Comparison of ENCODE assay signal across 1 cellular context in the genomic region with DNA sequence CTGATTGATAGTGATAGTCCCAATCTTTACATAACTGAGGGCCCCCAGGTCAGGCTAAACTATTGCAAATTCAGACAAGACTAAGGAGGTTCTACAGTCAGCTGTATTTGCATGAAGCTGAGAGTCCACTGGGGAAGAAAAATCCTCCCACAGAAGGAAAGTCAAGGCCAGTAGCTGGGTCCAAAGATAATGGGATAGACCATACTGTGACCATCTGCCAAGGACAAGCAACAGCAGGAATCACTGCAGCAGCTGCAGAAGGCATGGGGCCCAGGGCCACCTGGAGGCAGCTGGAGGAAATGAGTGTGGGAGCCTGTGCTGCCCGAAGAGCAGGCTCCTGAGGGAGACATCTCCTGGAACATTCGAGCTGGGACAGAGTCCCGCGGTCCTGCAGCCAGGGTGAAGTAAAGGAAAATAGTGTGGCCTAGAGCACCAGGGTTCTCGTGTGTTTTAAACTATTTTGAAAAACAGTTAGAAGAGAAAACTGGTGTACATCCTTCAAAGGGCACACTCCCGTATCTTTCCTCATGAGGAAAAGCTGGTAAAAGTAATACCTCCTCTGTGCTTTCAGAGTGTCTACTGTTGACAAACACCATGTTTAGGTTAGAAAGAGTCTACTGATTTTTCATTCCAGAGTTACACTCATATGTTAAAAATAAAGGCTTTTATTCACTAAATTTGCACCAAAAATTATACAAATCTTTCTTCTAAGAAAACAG.
TF ChIP-seq lines count a peak whose summit lies in the region.

No MANE protein-coding gene starts in this region.

TF ChIP-seq in K562, 482 proteins besides CTCF, POLR2A, EP300 and RAD21 (continued from another document and continues in another):
- TF ChIP-seq, protein P1, sequence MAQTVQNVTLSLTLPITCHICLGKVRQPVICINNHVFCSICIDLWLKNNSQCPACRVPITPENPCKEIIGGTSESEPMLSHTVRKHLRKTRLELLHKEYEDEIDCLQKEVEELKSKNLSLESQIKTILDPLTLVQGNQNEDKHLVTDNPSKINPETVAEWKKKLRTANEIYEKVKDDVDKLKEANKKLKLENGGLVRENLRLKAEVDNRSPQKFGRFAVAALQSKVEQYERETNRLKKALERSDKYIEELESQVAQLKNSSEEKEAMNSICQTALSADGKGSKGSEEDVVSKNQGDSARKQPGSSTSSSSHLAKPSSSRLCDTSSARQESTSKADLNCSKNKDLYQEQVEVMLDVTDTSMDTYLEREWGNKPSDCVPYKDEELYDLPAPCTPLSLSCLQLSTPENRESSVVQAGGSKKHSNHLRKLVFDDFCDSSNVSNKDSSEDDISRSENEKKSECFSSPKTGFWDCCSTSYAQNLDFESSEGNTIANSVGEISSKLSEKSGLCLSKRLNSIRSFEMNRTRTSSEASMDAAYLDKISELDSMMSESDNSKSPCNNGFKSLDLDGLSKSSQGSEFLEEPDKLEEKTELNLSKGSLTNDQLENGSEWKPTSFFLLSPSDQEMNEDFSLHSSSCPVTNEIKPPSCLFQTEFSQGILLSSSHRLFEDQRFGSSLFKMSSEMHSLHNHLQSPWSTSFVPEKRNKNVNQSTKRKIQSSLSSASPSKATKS (CRISPR knock-in tag; IDR thresholded peaks at IDR 0.05): no peak
- TF ChIP-seq BDP1 (IDR thresholded peaks at IDR 0.05; ENCODE audit: insufficient read depth, insufficient read length) (no peak), ZNF124 (CRISPR knock-in tag; IDR thresholded peaks at IDR 0.05) (no peak), MTF1 (CRISPR knock-in tag; IDR thresholded peaks at IDR 0.05; ENCODE audit: borderline replicate concordance) (no peak), ZFX (CRISPR knock-in tag; IDR thresholded peaks at IDR 0.05) (no peak), SMARCA4 (IDR thresholded peaks at IDR 0.05) (no peak), ZNF165 (CRISPR knock-in tag; IDR thresholded peaks at IDR 0.05; ENCODE audit: borderline replicate concordance) (no peak), NUFIP1 (IDR thresholded peaks at IDR 0.05; ENCODE audit: partially characterized antibody) (no peak), ZBTB1 (CRISPR knock-in tag; IDR thresholded peaks at IDR 0.05; ENCODE audit: borderline replicate concordance, low read depth) (no peak), ZNF778 (CRISPR knock-in tag; IDR thresholded peaks at IDR 0.05) (no peak), MYBL2 (IDR thresholded peaks at IDR 0.05; ENCODE audit: low read depth) (no peak), MYBL2 (CRISPR knock-in tag; IDR thresholded peaks at IDR 0.05; ENCODE audit: borderline replicate concordance) (no peak), ZEB2 (IDR thresholded peaks at IDR 0.05) (no peak), THRAP3 (IDR thresholded peaks at IDR 0.05; ENCODE audit: borderline replicate concordance) (no peak), ZNF77 (CRISPR knock-in tag; IDR thresholded peaks at IDR 0.05) (no peak), TCF7 (IDR thresholded peaks at IDR 0.05; ENCODE audit: borderline replicate concordance) (no peak), MCM5 (IDR thresholded peaks at IDR 0.05; ENCODE audit: low read depth) (no peak), SRSF3 (IDR thresholded peaks at IDR 0.05; ENCODE audit: insufficient read depth, low read length) (no peak), ZNF717 (CRISPR knock-in tag; IDR thresholded peaks at IDR 0.05) (no peak), NFXL1 (CRISPR knock-in tag; IDR thresholded peaks at IDR 0.05) (no peak), EWSR1 (IDR thresholded peaks at IDR 0.05; ENCODE audit: borderline replicate concordance, low read depth, partially characterized antibody) (no peak), ZSCAN29 (IDR thresholded peaks at IDR 0.05) (no peak), SNIP1 (IDR thresholded peaks at IDR 0.05; ENCODE audit: low read depth) (no peak), SREBF2 (CRISPR knock-in tag; IDR thresholded peaks at IDR 0.05) (no peak), PRPF4 (IDR thresholded peaks at IDR 0.05; ENCODE audit: insufficient read depth, low read depth, low read length, poor library complexity, severe bottlenecking) (no peak), ZNF668 (CRISPR knock-in tag; IDR thresholded peaks at IDR 0.05) (no peak), TEAD2 (tag; IDR thresholded peaks at IDR 0.05) (no peak), ILK (tag; IDR thresholded peaks at IDR 0.05; ENCODE audit: borderline replicate concordance, low read depth) (no peak), MTA3 (IDR thresholded peaks at IDR 0.05; ENCODE audit: borderline replicate concordance) (no peak), NR2C2 (CRISPR knock-in tag; IDR thresholded peaks at IDR 0.05) (no peak), NR2C2 (tag; IDR thresholded peaks at IDR 0.05) (no peak), MECOM (CRISPR knock-in tag; IDR thresholded peaks at IDR 0.05) (peak; percentile 33; the same call in 1 of the 2 replicates)
- TF ChIP-seq, protein P2, sequence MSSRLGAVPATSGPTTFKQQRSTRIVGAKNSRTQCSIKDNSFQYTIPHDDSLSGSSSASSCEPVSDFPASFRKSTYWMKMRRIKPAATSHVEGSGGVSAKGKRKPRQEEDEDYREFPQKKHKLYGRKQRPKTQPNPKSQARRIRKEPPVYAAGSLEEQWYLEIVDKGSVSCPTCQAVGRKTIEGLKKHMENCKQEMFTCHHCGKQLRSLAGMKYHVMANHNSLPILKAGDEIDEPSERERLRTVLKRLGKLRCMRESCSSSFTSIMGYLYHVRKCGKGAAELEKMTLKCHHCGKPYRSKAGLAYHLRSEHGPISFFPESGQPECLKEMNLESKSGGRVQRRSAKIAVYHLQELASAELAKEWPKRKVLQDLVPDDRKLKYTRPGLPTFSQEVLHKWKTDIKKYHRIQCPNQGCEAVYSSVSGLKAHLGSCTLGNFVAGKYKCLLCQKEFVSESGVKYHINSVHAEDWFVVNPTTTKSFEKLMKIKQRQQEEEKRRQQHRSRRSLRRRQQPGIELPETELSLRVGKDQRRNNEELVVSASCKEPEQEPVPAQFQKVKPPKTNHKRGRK (tag; IDR thresholded peaks at IDR 0.05): no peak
- TF ChIP-seq, protein P3, sequence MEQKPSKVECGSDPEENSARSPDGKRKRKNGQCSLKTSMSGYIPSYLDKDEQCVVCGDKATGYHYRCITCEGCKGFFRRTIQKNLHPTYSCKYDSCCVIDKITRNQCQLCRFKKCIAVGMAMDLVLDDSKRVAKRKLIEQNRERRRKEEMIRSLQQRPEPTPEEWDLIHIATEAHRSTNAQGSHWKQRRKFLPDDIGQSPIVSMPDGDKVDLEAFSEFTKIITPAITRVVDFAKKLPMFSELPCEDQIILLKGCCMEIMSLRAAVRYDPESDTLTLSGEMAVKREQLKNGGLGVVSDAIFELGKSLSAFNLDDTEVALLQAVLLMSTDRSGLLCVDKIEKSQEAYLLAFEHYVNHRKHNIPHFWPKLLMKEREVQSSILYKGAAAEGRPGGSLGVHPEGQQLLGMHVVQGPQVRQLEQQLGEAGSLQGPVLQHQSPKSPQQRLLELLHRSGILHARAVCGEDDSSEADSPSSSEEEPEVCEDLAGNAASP (IDR thresholded peaks at IDR 0.05): no peak
- TF ChIP-seq, protein P4, sequence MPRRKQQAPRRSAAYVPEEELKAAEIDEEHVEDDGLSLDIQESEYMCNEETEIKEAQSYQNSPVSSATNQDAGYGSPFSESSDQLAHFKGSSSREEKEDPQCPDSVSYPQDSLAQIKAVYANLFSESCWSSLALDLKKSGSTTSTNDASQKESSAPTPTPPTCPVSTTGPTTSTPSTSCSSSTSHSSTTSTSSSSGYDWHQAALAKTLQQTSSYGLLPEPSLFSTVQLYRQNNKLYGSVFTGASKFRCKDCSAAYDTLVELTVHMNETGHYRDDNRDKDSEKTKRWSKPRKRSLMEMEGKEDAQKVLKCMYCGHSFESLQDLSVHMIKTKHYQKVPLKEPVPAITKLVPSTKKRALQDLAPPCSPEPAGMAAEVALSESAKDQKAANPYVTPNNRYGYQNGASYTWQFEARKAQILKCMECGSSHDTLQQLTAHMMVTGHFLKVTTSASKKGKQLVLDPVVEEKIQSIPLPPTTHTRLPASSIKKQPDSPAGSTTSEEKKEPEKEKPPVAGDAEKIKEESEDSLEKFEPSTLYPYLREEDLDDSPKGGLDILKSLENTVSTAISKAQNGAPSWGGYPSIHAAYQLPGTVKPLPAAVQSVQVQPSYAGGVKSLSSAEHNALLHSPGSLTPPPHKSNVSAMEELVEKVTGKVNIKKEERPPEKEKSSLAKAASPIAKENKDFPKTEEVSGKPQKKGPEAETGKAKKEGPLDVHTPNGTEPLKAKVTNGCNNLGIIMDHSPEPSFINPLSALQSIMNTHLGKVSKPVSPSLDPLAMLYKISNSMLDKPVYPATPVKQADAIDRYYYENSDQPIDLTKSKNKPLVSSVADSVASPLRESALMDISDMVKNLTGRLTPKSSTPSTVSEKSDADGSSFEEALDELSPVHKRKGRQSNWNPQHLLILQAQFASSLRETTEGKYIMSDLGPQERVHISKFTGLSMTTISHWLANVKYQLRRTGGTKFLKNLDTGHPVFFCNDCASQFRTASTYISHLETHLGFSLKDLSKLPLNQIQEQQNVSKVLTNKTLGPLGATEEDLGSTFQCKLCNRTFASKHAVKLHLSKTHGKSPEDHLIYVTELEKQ (CRISPR knock-in tag; IDR thresholded peaks at IDR 0.05): no peak
- TF ChIP-seq, protein P5, sequence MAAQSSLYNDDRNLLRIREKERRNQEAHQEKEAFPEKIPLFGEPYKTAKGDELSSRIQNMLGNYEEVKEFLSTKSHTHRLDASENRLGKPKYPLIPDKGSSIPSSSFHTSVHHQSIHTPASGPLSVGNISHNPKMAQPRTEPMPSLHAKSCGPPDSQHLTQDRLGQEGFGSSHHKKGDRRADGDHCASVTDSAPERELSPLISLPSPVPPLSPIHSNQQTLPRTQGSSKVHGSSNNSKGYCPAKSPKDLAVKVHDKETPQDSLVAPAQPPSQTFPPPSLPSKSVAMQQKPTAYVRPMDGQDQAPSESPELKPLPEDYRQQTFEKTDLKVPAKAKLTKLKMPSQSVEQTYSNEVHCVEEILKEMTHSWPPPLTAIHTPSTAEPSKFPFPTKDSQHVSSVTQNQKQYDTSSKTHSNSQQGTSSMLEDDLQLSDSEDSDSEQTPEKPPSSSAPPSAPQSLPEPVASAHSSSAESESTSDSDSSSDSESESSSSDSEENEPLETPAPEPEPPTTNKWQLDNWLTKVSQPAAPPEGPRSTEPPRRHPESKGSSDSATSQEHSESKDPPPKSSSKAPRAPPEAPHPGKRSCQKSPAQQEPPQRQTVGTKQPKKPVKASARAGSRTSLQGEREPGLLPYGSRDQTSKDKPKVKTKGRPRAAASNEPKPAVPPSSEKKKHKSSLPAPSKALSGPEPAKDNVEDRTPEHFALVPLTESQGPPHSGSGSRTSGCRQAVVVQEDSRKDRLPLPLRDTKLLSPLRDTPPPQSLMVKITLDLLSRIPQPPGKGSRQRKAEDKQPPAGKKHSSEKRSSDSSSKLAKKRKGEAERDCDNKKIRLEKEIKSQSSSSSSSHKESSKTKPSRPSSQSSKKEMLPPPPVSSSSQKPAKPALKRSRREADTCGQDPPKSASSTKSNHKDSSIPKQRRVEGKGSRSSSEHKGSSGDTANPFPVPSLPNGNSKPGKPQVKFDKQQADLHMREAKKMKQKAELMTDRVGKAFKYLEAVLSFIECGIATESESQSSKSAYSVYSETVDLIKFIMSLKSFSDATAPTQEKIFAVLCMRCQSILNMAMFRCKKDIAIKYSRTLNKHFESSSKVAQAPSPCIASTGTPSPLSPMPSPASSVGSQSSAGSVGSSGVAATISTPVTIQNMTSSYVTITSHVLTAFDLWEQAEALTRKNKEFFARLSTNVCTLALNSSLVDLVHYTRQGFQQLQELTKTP (IDR thresholded peaks at IDR 0.05; ENCODE audit: low read depth in 1 of 2, partially characterized antibody in 2 of 2): no peak
- TF ChIP-seq, protein P6, sequence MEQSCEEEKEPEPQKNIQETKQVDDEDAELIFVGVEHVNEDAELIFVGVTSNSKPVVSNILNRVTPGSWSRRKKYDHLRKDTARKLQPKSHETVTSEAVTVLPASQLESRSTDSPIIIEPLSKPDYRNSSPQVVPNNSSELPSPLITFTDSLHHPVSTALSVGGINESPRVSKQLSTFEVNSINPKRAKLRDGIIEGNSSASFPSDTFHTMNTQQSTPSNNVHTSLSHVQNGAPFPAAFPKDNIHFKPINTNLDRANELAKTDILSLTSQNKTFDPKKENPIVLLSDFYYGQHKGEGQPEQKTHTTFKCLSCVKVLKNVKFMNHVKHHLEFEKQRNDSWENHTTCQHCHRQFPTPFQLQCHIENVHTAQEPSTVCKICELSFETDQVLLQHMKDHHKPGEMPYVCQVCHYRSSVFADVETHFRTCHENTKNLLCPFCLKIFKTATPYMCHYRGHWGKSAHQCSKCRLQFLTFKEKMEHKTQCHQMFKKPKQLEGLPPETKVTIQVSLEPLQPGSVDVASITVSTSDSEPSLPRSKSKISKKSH (CRISPR knock-in tag; IDR thresholded peaks at IDR 0.05): no peak
- TF ChIP-seq, protein P7, sequence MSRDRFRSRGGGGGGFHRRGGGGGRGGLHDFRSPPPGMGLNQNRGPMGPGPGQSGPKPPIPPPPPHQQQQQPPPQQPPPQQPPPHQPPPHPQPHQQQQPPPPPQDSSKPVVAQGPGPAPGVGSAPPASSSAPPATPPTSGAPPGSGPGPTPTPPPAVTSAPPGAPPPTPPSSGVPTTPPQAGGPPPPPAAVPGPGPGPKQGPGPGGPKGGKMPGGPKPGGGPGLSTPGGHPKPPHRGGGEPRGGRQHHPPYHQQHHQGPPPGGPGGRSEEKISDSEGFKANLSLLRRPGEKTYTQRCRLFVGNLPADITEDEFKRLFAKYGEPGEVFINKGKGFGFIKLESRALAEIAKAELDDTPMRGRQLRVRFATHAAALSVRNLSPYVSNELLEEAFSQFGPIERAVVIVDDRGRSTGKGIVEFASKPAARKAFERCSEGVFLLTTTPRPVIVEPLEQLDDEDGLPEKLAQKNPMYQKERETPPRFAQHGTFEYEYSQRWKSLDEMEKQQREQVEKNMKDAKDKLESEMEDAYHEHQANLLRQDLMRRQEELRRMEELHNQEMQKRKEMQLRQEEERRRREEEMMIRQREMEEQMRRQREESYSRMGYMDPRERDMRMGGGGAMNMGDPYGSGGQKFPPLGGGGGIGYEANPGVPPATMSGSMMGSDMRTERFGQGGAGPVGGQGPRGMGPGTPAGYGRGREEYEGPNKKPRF (IDR thresholded peaks at IDR 0.05; ENCODE audit: low read depth, low read length): no peak
- TF ChIP-seq, protein P8, sequence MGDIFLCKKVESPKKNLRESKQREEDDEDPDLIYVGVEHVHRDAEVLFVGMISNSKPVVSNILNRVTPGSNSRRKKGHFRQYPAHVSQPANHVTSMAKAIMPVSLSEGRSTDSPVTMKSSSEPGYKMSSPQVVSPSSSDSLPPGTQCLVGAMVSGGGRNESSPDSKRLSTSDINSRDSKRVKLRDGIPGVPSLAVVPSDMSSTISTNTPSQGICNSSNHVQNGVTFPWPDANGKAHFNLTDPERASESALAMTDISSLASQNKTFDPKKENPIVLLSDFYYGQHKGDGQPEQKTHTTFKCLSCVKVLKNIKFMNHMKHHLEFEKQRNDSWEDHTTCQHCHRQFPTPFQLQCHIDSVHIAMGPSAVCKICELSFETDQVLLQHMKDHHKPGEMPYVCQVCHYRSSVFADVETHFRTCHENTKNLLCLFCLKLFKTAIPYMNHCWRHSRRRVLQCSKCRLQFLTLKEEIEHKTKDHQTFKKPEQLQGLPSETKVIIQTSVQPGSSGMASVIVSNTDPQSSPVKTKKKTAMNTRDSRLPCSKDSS (IDR thresholded peaks at IDR 0.05; ENCODE audit: low read depth, partially characterized antibody): no peak
- TF ChIP-seq, protein P9, sequence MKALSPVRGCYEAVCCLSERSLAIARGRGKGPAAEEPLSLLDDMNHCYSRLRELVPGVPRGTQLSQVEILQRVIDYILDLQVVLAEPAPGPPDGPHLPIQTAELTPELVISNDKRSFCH (CRISPR knock-in tag; IDR thresholded peaks at IDR 0.05): no peak
- TF ChIP-seq, protein P9 (tag; IDR thresholded peaks at IDR 0.05): no peak
- TF ChIP-seq, protein P10, sequence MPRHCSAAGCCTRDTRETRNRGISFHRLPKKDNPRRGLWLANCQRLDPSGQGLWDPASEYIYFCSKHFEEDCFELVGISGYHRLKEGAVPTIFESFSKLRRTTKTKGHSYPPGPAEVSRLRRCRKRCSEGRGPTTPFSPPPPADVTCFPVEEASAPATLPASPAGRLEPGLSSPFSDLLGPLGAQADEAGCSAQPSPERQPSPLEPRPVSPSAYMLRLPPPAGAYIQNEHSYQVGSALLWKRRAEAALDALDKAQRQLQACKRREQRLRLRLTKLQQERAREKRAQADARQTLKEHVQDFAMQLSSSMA (CRISPR knock-in tag; IDR thresholded peaks at IDR 0.05): no peak
